Comparison of ENCODE assay signal across 10 cellular contexts in the genomic region with DNA sequence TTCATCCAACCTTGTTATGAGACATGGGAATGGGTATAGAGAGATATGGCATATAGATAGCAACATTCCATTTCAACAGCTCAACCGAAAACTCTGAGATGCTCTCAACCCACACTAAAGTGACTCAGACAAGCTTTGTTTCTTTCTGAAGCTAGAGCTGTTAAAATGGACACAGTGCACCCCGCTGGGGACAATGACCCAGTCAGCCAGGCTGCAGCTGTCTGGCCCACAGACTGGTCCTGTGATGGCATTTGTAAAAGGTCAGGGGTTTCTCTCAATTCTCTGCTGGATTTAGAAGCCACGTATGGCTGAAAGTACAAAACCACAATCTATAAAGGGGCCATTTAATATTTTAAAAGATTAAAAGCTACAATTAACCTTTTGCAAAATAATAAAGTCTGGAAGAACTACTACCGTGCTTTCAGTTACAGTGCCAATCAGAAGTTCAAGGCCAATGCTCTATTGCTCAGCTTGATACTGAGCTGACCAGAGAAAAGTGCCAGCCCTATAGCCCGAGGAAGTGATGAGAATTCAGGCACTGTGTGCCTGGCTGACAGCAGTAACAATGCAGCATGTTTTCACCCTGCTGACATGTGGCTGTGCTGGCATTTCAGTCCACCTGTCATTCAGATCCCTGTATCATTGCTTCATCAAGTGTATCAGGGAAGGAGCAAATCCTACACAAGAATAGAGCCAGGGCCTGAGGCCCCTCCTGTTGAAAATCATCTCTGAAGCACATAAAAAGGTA.
DNase-seq lines count a peak whose midpoint lies in the region; ATAC-seq and TF ChIP-seq lines count a peak whose summit lies in the region.
"Had no signal": no experiment of that assay in that cellular context is flagged by ENCODE, and none has a peak within 500 bp of the region (broad histone marks: within the 10 kb centered on the region; RNA-seq: fewer than 3 reads in every experiment).

No MANE protein-coding gene starts in this region.

- H3K79me2 ChIP-seq in mammary epithelial cell (ENCODE audit: insufficient read depth, low read length) = peaks cover 90% of the 10 kb centered on the region

- no peak overlapping the region for H3K27ac Mint-ChIP-seq in T-helper 2 cell treated with Interferon-gamma antibody and Interleukin-4, amounts not matched to agents 5 μg/mL and 100 μg/mL, for 36 hours

- H3K4me1 ChIP-seq in mammary epithelial cell (ENCODE audit: insufficient read depth, low read length) (peaks cover 41% of the 10 kb centered on the region), spleen (peaks cover 0 to 40% (median 16%) of the 10 kb centered on the region in 6 donors)

- no peak overlapping the region for H3K4me3 Mint-ChIP-seq in T-helper 2 cell treated with Interferon-gamma antibody and Interleukin-4, amounts not matched to agents 5 μg/mL and 100 μg/mL, for 36 hours

- intact Hi-C loops in mammary epithelial cell (cut with micrococcal nuclease) = loop anchor here (2.0 to 5.0 kb wide), 4 partner anchors 28 to 74 kb away; partner anchors contain the start of gene TEX2
- intact Hi-C loops in spleen (cut with DNase I; ENCODE audit: low total_unique reads) = no loop called here

- H3K36me3 ChIP-seq in mammary epithelial cell (ENCODE audit: insufficient read depth, low read length) (no peaks in the 10 kb centered on the region), spleen (peaks cover 0 to 3% (median 0%) of the 10 kb centered on the region in 6 donors)

- WGBS in mammary epithelial cell (ENCODE audit: low coverage, missing lambda C conversion rate) = 0% methylated on average over 5 of the region's 5 CpGs
- 60 to 76% (median 73%) methylated on average over 5 of the region's 5 CpGs for WGBS in spleen, 5 donors

- H3K9me3 ChIP-seq in mammary epithelial cell (replicated peaks; ENCODE audit: insufficient read depth, low read length) (no peaks in the 10 kb centered on the region), spleen (peaks cover 0 to 5% (median under 1%) of the 10 kb centered on the region in 8 donors)

- H3K27ac ChIP-seq in mammary epithelial cell (ENCODE audit: insufficient read depth, low read depth, low read length) (peak overlapping the region; percentile 42), spleen (peak overlapping the region in 6 of 8 donors; percentile 7 to 47 (median 33))
- H3K27ac ChIP-seq: 22Rv1 had no signal

- in situ Hi-C loops in mammary epithelial cell (cut with MboI; ENCODE audit: low sequenced_read_pairs in 2 of 2) = no loop called here

- H4K20me1 ChIP-seq in mammary epithelial cell (ENCODE audit: insufficient read depth, low read length) = no peaks in the 10 kb centered on the region

- dilution Hi-C loops in mammary epithelial cell (cut with HindIII; ENCODE audit: low sequenced_read_pairs) = no loop called here

- TF ChIP-seq CTCF in mammary epithelial cell (conservative IDR thresholded peaks at IDR 0.05 in 1 of 2, IDR thresholded peaks at IDR 0.05 in 1 of 2; ENCODE audit: extremely low read depth in 1 of 2, insufficient read depth in 1 of 2, low read depth in 1 of 2, low read length in 2 of 2) (no peak), spleen (IDR thresholded peaks at IDR 0.05 in 8 of 11, conservative IDR thresholded peaks at IDR 0.05 in 3 of 11) (no peak)

- H3K4me3 ChIP-seq in mammary epithelial cell (replicated peaks in 1 of 3; ENCODE audit: insufficient read depth in 1 of 3, low read depth in 2 of 3, low read length in 3 of 3) = no peak overlapping the region
- H3K4me3 ChIP-seq in spleen = no peak overlapping the region

- BruUV-seq in mammary epithelial cell (replicated peaks; lab: Mats Ljungman, UMichigan) = no TSS peak

- peak overlapping the region; percentile 8 for H3K9ac ChIP-seq in mammary epithelial cell (ENCODE audit: insufficient read depth, low read length)

- no peaks in the 10 kb centered on the region for H3K9me3 Mint-ChIP-seq in T-helper 2 cell treated with Interferon-gamma antibody and Interleukin-4, amounts not matched to agents 5 μg/mL and 100 μg/mL, for 36 hours

- H3K4me2 ChIP-seq in mammary epithelial cell (ENCODE audit: insufficient read depth, low read depth, low read length) = peak overlapping the region; percentile 32

- ATAC-seq in HG03520 (IDR thresholded peaks at IDR 0.05; ENCODE audit: unreplicated experiment) = no peak

- CTCF ChIA-PET in mammary epithelial cell (lab: Charles Lee; ENCODE audit: low non-redundant PET) = interaction anchor here (0.5 to 0.6 kb wide), 2 partner anchors 79 to 212 kb away, joined by 3 to 7 read pairs; no protein-coding TSS in a partner anchor

- H3K27me3 Mint-ChIP-seq in T-helper 2 cell treated with Interferon-gamma antibody and Interleukin-4, amounts not matched to agents 5 μg/mL and 100 μg/mL, for 36 hours (ENCODE audit: low read depth) = no peaks in the 10 kb centered on the region

- peaks cover 6% of the 10 kb centered on the region for H3K36me3 Mint-ChIP-seq in T-helper 2 cell treated with Interferon-gamma antibody and Interleukin-4, amounts not matched to agents 5 μg/mL and 100 μg/mL, for 36 hours (ENCODE audit: low read depth)

- peaks cover 20% of the 10 kb centered on the region for H3K4me1 Mint-ChIP-seq in T-helper 2 cell treated with Interferon-gamma antibody and Interleukin-4, amounts not matched to agents 5 μg/mL and 100 μg/mL, for 36 hours (ENCODE audit: low read depth)

- H3K27me3 ChIP-seq in mammary epithelial cell (ENCODE audit: insufficient read depth, low read length) (no peaks in the 10 kb centered on the region), spleen (replicated peaks in 1 of 7) (no peaks in the 10 kb centered on the region)

- H2AFZ ChIP-seq in mammary epithelial cell (ENCODE audit: low read depth, low read length) = no peak overlapping the region

- TF ChIP-seq POLR2A in spleen (IDR thresholded peaks at IDR 0.05) = no peak

- DNase-seq in T-helper 2 cell treated with Interferon-gamma antibody and Interleukin-4, amounts not matched to agents 5 μg/mL and 100 μg/mL, for 36 hours (ENCODE audit: low spot score) = peak; percentile 33
- DNase-seq in T-helper 2 cell = no peak
- peak; percentile 83 for DNase-seq in mammary epithelial cell
- peak; percentile 82 for DNase-seq in iris pigment epithelial cell (ENCODE audit: low read depth)
- DNase-seq in spleen = no peak
- DNase-seq in activated CD4-positive, alpha-beta T cell treated with anti-CD3 and anti-CD28 coated beads for 4 hours = no peak
- no peak for DNase-seq in NCI-H1694 treated with DMSO at 0.1 percent for 48 hours (lab: John Stamatoyannopoulos, UW)
- DNase-seq: NCI-H1436 treated with DMSO at 0.1 percent for 48 hours had no signal

Comparison
In these comparisons a context has a peak if more than half of its experiments do, and no peak if none do; other contexts are left out.
1. DNase-seq: peak in T-helper 2 cell treated with Interferon-gamma antibody and Interleukin-4, amounts not matched to agents 5 μg/mL and 100 μg/mL, for 36 hours (single experiment), mammary epithelial cell (single experiment) and iris pigment epithelial cell (single experiment); none in T-helper 2 cell (0 of 5), spleen (single experiment), activated CD4-positive, alpha-beta T cell treated with anti-CD3 and anti-CD28 coated beads for 4 hours (0 of 2) and NCI-H1694 treated with DMSO at 0.1 percent for 48 hours (single experiment).